ENCODE assay signal across 7 cellular contexts in the genomic region with DNA sequence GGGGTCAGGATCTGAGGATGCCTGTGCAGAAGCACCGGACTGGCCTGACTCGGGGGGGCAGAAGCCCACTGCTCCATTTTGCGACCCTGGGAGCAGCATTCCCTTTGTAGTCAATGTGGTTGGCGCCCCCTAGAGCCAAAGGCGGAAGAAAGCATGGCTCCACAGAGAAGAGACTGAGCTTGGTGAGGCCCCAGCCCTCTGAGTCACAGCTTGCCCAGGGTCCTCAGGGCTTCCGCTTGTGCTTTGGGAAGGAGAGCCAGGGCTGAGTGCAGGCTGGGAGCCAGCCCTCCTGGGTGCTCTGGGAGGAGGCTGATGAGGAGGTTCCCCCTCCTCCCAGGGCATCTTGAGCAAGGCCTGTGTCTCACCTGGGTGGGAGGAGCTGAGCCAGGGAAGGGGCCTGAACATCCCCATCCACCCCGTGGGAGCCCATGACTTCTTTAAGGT. TPM values are rescaled to one million over a fixed set of nuclear protein-coding genes. Genes with fewer than 3 reads are reported as not detected.
DNase-seq lines count a peak whose midpoint lies in the region; ATAC-seq lines count a peak whose summit lies in the region.

No MANE protein-coding gene starts in this region.

- DNase-seq in GM03348 (ENCODE audit: low spot score) (peak; percentile 82), HPDE6-E6E7 (ENCODE audit: extremely low spot score) (peak; percentile 95), SK-MEL-5 (ENCODE audit: low read depth, low spot score) (peak; percentile 74), amniotic epithelial cell (ENCODE audit: low read depth) (peak; percentile 71), iPS DF 4.7 (ENCODE audit: extremely low read depth, low spot score) (peak; percentile 62)
- peak; percentile 39 for DNase-seq in stimulated activated CD4-positive, alpha-beta T cell treated with anti-CD3 and anti-CD28 coated beads, Interleukin-2, amount 100 ng/mL, for 4 hours (ENCODE audit: low read depth)

- ATAC-seq in HG03095 (IDR thresholded peaks at IDR 0.05; ENCODE audit: unreplicated experiment): no peak

- in situ Hi-C loops in SK-MEL-5 (cut with HindIII; ENCODE audit: low pct_unique_long_range_greater_than_20kb, low sequenced_read_pairs): no loop called here

RNA-seq across cellular contexts. Expression of a gene that starts 5.5 kb away (rescaled TPM):
- 0.08 TPM in 1 of 2 replicates, not detected in the other for total RNA-seq in SK-MEL-5 (2014; rRNA removed; shearing (Covaris generic))
- 0.14 and 0.19 TPM in 2 replicates for polyA plus RNA-seq in SK-MEL-5 (2015; cell fraction: cytosol; rRNA removed)
- 0.19 and 2.1 TPM in 2 replicates for polyA plus RNA-seq in SK-MEL-5 (2015; cell fraction: nucleus; rRNA removed)

RNA-seq across cellular contexts. Expression of a gene that starts 20.9 kb away (rescaled TPM):
- 29.7 and 34.5 TPM in 2 replicates for total RNA-seq in SK-MEL-5 (2014; rRNA removed; shearing (Covaris generic))
- polyA plus RNA-seq in SK-MEL-5 (2015; cell fraction: cytosol; rRNA removed): 48.4 and 61.2 TPM in 2 replicates
- 104 and 105 TPM in 2 replicates for polyA plus RNA-seq in SK-MEL-5 (2015; cell fraction: nucleus; rRNA removed)

RNA-seq across cellular contexts. Expression of a gene that starts 50.5 kb away (rescaled TPM):
- total RNA-seq in SK-MEL-5 (2014; rRNA removed; shearing (Covaris generic)): not detected in 2 replicates
- not detected in 2 replicates for polyA plus RNA-seq in SK-MEL-5 (2015; cell fraction: cytosol; rRNA removed)
- not detected in 2 replicates for polyA plus RNA-seq in SK-MEL-5 (2015; cell fraction: nucleus; rRNA removed)

Comparison
In these comparisons a context has a peak if more than half of its experiments do, and no peak if none do; other contexts are left out.
1. DNase-seq: peak in every context shown above with its lines; median percentile 95 in HPDE6-E6E7; 82 in GM03348; 74 in SK-MEL-5; 71 in amniotic epithelial cell; 62 in iPS DF 4.7; 39 in stimulated activated CD4-positive, alpha-beta T cell treated with anti-CD3 and anti-CD28 coated beads, Interleukin-2, amount 100 ng/mL, for 4 hours.